Comparison of ENCODE assay signal across 8 cellular contexts in genomic region chr6:6749791-6750434, GRCh38.
DNase-seq lines count a peak whose midpoint lies in the region; ATAC-seq and TF ChIP-seq lines count a peak whose summit lies in the region.

No MANE protein-coding gene starts in this region.

- intact Hi-C loops in right lobe of liver (cut with DNase I), result no loop called here

- H3K27me3 ChIP-seq in right lobe of liver, result no peaks in the 10 kb centered on the region

- TF ChIP-seq CTCF in choroid plexus epithelial cell (conservative IDR thresholded peaks at IDR 0.05; ENCODE audit: low read depth, low read length) (peak; percentile 20), right lobe of liver (IDR thresholded peaks at IDR 0.05) (no peak)

- peak; percentile 51 for ATAC-seq in HG03432 (IDR thresholded peaks at IDR 0.05; ENCODE audit: unreplicated experiment)
- peak; percentile 37 to 68 (median 58) for ATAC-seq in right lobe of liver
- no peak for ATAC-seq in HG02840 (IDR thresholded peaks at IDR 0.05; ENCODE audit: low FRiP score, unreplicated experiment)
- ATAC-seq in HG03280 (IDR thresholded peaks at IDR 0.05; ENCODE audit: unreplicated experiment), result no peak

- H3K27ac ChIP-seq in right lobe of liver, result peak overlapping the region; percentile 23 to 79 (median 67)

- TF ChIP-seq POLR2A in right lobe of liver (IDR thresholded peaks at IDR 0.05), result no peak

- H3K9me3 ChIP-seq in right lobe of liver, result no peaks in the 10 kb centered on the region

- H3K4me3 ChIP-seq in choroid plexus epithelial cell (ENCODE audit: low read depth, low read length), result peak overlapping the region; percentile 39
- H3K4me3 ChIP-seq in right lobe of liver, result no peak overlapping the region

- H3K36me3 ChIP-seq in right lobe of liver, result no peaks in the 10 kb centered on the region

- WGBS in right lobe of liver (ENCODE audit: insufficient coverage, low coverage, low lambda C conversion rate, missing lambda C conversion rate), result 40% methylated on average over 6 of the region's 16 CpGs

- H3K4me1 ChIP-seq in right lobe of liver, result peaks cover 0 to 14% (median 9%) of the 10 kb centered on the region in 4 donors

- DNase-seq in SW 1271 (lab: John Stamatoyannopoulos, UW) (peak; percentile 17 to 45), choroid plexus epithelial cell (ENCODE audit: low read depth) (peak; percentile 91), right lobe of liver (peak in 1 of 3 donors; percentile 62), NCI-H774 (lab: John Stamatoyannopoulos, UW) (no peak)
- peak; percentile 34 for DNase-seq in stimulated activated CD4-positive, alpha-beta T cell treated with anti-CD3 and anti-CD28 coated beads, Interleukin-4, amount 100 ng/mL, for 1 hour

Comparison
In these comparisons a context has a peak if more than half of its experiments do, and no peak if none do; other contexts are left out.
1. ATAC-seq: peak in HG03432 (single experiment) and right lobe of liver (4 of 4); none in HG02840 (single experiment) and HG03280 (single experiment).